Comparison of ENCODE assay signal across 2 cellular contexts in genomic region chr19:5694167-5694951, GRCh38.
A peak's percentile ranks its signal among the peaks of the same experiment; 100 is the strongest.
TF ChIP-seq lines count a peak whose summit lies in the region.

No MANE protein-coding gene starts in this region.

TF ChIP-seq in GM23338, 12 proteins besides CTCF, POLR2A, EP300 and RAD21:
- TF ChIP-seq JUNB (IDR thresholded peaks at IDR 0.05; ENCODE audit: unreplicated experiment) (no peak), POLR2AphosphoS5 (IDR thresholded peaks at IDR 0.05; ENCODE audit: low read depth) (peak; percentile 18; the same call in 1 of the 2 replicates)
TF ChIP-seq in GM23338: peak in this region for 1.

TF ChIP-seq in GM12878, 131 proteins besides CTCF, POLR2A, EP300 and RAD21:
- TF ChIP-seq NKRF (conservative IDR thresholded peaks at IDR 0.05): no peak
- TF ChIP-seq MEF2B (IDR thresholded peaks at IDR 0.05; ENCODE audit: partially characterized antibody, poor library complexity, severe bottlenecking): no peak
- TF ChIP-seq BCL3 (IDR thresholded peaks at IDR 0.05; ENCODE audit: borderline replicate concordance, insufficient read depth, low read depth, low read length, poor library complexity, severe bottlenecking): peak; percentile 11
- TF ChIP-seq ATF2 (IDR thresholded peaks at IDR 0.05; ENCODE audit: low read length): no peak
- no peak for TF ChIP-seq WRNIP1 (IDR thresholded peaks at IDR 0.05; ENCODE audit: borderline replicate concordance, low read depth, low read length)
- no peak for TF ChIP-seq SIX5 (IDR thresholded peaks at IDR 0.05; ENCODE audit: low read depth, low read length, severe bottlenecking)
- no peak for TF ChIP-seq SMARCA5 (IDR thresholded peaks at IDR 0.05)
- TF ChIP-seq CREB1 (IDR thresholded peaks at IDR 0.05; ENCODE audit: low read depth): 0 out of 2 replicates have a peak, but pooled peaks have one; percentile 24
- TF ChIP-seq POLR2AphosphoS2 (IDR thresholded peaks at IDR 0.05; ENCODE audit: low read depth, low read length): 0 out of 2 replicates have a peak, but pooled peaks have one; percentile 40
- TF ChIP-seq PKNOX1 (IDR thresholded peaks at IDR 0.05): no peak
- TF ChIP-seq TARDBP (IDR thresholded peaks at IDR 0.05; ENCODE audit: borderline replicate concordance): no peak
- TF ChIP-seq CBX5 (IDR thresholded peaks at IDR 0.05; ENCODE audit: low read depth): no peak
